Comparison of ENCODE assay signal across 8 cellular contexts in genomic region chr15:31393441-31394091, GRCh38.
A peak's percentile ranks its signal among the peaks of the same experiment; 100 is the strongest.
DNase-seq lines count a peak whose midpoint lies in the region; ATAC-seq, FAIRE-seq and TF ChIP-seq lines count a peak whose summit lies in the region.

No MANE protein-coding gene starts in this region.

- intact Hi-C loops in heart right ventricle (cut with DNase I): loop anchor here in 9 of 10 donors (2.0 to 10.0 kb wide), 8 partner anchors 41 to 179 kb away; partner anchors contain the start of gene KLF13 (in 5 of the 9)
- intact Hi-C loops in cardiac septum (cut with DNase I): loop anchor here (5.0 to 10.0 kb wide), 2 partner anchors 156 to 399 kb away; partner anchors contain the start of gene MTMR10
- intact Hi-C loops in activated CD8-positive, alpha-beta T cell treated with anti-CD3 and anti-CD28 coated beads for 36 hours (cut with micrococcal nuclease): no loop called here

- no peaks in the 10 kb centered on the region for H3K79me2 ChIP-seq in keratinocyte (ENCODE audit: control insufficient read depth, insufficient read depth, low read length)

- peaks cover 12% of the 10 kb centered on the region for H3K9me3 Mint-ChIP-seq in activated CD8-positive, alpha-beta T cell treated with anti-CD3 and anti-CD28 coated beads for 36 hours

- H3K36me3 ChIP-seq in heart right ventricle (no peaks in the 10 kb centered on the region), keratinocyte (ENCODE audit: control insufficient read depth in 2 of 2, extremely low read depth in 1 of 2, insufficient read depth in 2 of 2, low read length in 2 of 2) (no peaks in the 10 kb centered on the region), upper lobe of left lung (no peaks in the 10 kb centered on the region)

- no peak overlapping the region for H2AFZ ChIP-seq in keratinocyte (ENCODE audit: control insufficient read depth, low read length)

- no peak for TF ChIP-seq CTCF in heart right ventricle (IDR thresholded peaks at IDR 0.05)
- no peak for TF ChIP-seq CTCF in activated CD8-positive, alpha-beta T cell treated with anti-CD3 and anti-CD28 coated beads for 36 hours (IDR thresholded peaks at IDR 0.05)
- TF ChIP-seq CTCF in keratinocyte (optimal IDR thresholded peaks at IDR 0.05 in 1 of 3, IDR thresholded peaks at IDR 0.05 in 1 of 3, conservative IDR thresholded peaks at IDR 0.05 in 1 of 3; ENCODE audit: extremely low read depth in 1 of 3, insufficient read depth in 2 of 3, low read length in 3 of 3): no peak
- no peak for TF ChIP-seq CTCF in upper lobe of left lung (IDR thresholded peaks at IDR 0.05)

- H3K27ac ChIP-seq in heart right ventricle (peak overlapping the region in 7 of 10 donors; percentile 89 to 99 (median 98)), keratinocyte (ENCODE audit: control insufficient read depth, insufficient read depth, low read length) (no peak overlapping the region), upper lobe of left lung (peak overlapping the region; percentile 95 to 99 (median 98))

- H3K27me3 Mint-ChIP-seq in activated CD8-positive, alpha-beta T cell treated with anti-CD3 and anti-CD28 coated beads for 36 hours: no peaks in the 10 kb centered on the region

- peak; percentile 20 for FAIRE-seq in keratinocyte (lab: Jason Lieb, UNC)

- WGBS in heart right ventricle, 2 donors: 80 to 84% methylated on average over 21 of the region's 21 CpGs
- 70 to 71% methylated on average over 10 to 21 of the region's 21 CpGs for WGBS in upper lobe of left lung, 2 donors

- peaks cover 51% of the 10 kb centered on the region for H3K4me1 Mint-ChIP-seq in activated CD8-positive, alpha-beta T cell treated with anti-CD3 and anti-CD28 coated beads for 36 hours (ENCODE audit: low read depth)

- peaks cover 11 to 40% (median 31%) of the 10 kb centered on the region in 9 donors for H3K4me1 ChIP-seq in heart right ventricle
- H3K4me1 ChIP-seq in keratinocyte (ENCODE audit: control insufficient read depth, extremely low read depth, insufficient read depth, low read length): peaks cover 21% of the 10 kb centered on the region
- peaks cover 31 to 44% (median 36%) of the 10 kb centered on the region in 4 donors for H3K4me1 ChIP-seq in upper lobe of left lung

- H3K4me3 ChIP-seq in heart right ventricle: peak overlapping the region in 3 of 10 donors; percentile 63 to 74 (median 73)
- no peak overlapping the region for H3K4me3 ChIP-seq in keratinocyte (ENCODE audit: control insufficient read depth in 2 of 3, extremely low read depth in 1 of 3, insufficient read depth in 2 of 3, low read depth in 1 of 3, low read length in 3 of 3)
- H3K4me3 ChIP-seq in upper lobe of left lung: peak overlapping the region in 3 of 4 donors; percentile 65 to 70 (median 69)

- H3K9me1 ChIP-seq in keratinocyte (ENCODE audit: control insufficient read depth, extremely low read depth, insufficient read depth, low read length): no peaks in the 10 kb centered on the region

- H3K36me3 Mint-ChIP-seq in activated CD8-positive, alpha-beta T cell treated with anti-CD3 and anti-CD28 coated beads for 36 hours (ENCODE audit: low read depth): peaks cover 6% of the 10 kb centered on the region

- peak overlapping the region; percentile 71 for H3K27ac Mint-ChIP-seq in activated CD8-positive, alpha-beta T cell treated with anti-CD3 and anti-CD28 coated beads for 36 hours

- no peak for ATAC-seq in heart right ventricle
- no peak for ATAC-seq in activated CD8-positive, alpha-beta T cell treated with anti-CD3 and anti-CD28 coated beads for 36 hours
- ATAC-seq in upper lobe of left lung (ENCODE audit: low FRiP score in 2 of 2): peak in 1 of 2 donors; percentile 8
- ATAC-seq in HG02798 (IDR thresholded peaks at IDR 0.05; ENCODE audit: poor library complexity, unreplicated experiment): no peak

- DNase-seq in heart right ventricle (peak in 1 of 2 donors; percentile 15), cardiac septum (ENCODE audit: low spot score) (no peak), keratinocyte (ENCODE audit: low read depth, low spot score) (no peak), upper lobe of left lung (peak in 1 of 2 donors; percentile 82), HuH-7.5 (ENCODE audit: low spot score) (no peak), SKM-1 (lab: John Stamatoyannopoulos, UW; ENCODE audit: unreplicated experiment) (no peak)
- DNase-seq in activated CD8-positive, alpha-beta T cell treated with anti-CD3 and anti-CD28 coated beads for 36 hours: no peak

- POLR2A ChIA-PET in activated CD8-positive, alpha-beta T cell treated with anti-CD3 and anti-CD28 coated beads for 36 hours (lab: Charles Lee): interaction anchor here (2.2 kb wide), 1 partner anchor 42 kb away, joined by 15 read pairs; no protein-coding TSS in a partner anchor

- dilution Hi-C loops in keratinocyte (cut with MboI; ENCODE audit: extremely low pct_ligation_motif_present, low sequenced_read_pairs): no loop called here

- H3K9me3 ChIP-seq in heart right ventricle (peaks cover 0 to 14% (median 0%) of the 10 kb centered on the region in 11 donors), keratinocyte (ENCODE audit: control insufficient read depth, low read depth, low read length) (no peaks in the 10 kb centered on the region), upper lobe of left lung (no peaks in the 10 kb centered on the region)

- CTCF ChIA-PET in activated CD8-positive, alpha-beta T cell treated with anti-CD3 and anti-CD28 coated beads for 36 hours (lab: Charles Lee): interaction anchor here (0.6 to 2.0 kb wide), 2 partner anchors 12 to 36 kb away, joined by 3 to 6 read pairs; no protein-coding TSS in a partner anchor

- no peaks in the 10 kb centered on the region for H4K20me1 ChIP-seq in keratinocyte (ENCODE audit: control insufficient read depth, extremely low read depth, insufficient read depth, low read length)

- H3K4me2 ChIP-seq in keratinocyte (ENCODE audit: control insufficient read depth, extremely low read depth, insufficient read depth, low read depth, low read length): no peak overlapping the region

- H3K27me3 ChIP-seq in heart right ventricle (peaks cover 0 to 11% (median 0%) of the 10 kb centered on the region in 7 donors), keratinocyte (ENCODE audit: control insufficient read depth, extremely low read depth, insufficient read depth, low read length) (no peaks in the 10 kb centered on the region), upper lobe of left lung (no peaks in the 10 kb centered on the region)

- no peak overlapping the region for H3K9ac ChIP-seq in keratinocyte (ENCODE audit: control insufficient read depth, extremely low read depth, insufficient read depth, low read length)

- peak in 1 of 4 donors; percentile 5 for TF ChIP-seq POLR2A in upper lobe of left lung (IDR thresholded peaks at IDR 0.05)

- TF ChIP-seq EP300 in upper lobe of left lung (IDR thresholded peaks at IDR 0.05): no peak

- peak overlapping the region; percentile 86 for H3K4me3 Mint-ChIP-seq in activated CD8-positive, alpha-beta T cell treated with anti-CD3 and anti-CD28 coated beads for 36 hours

Comparison
In these comparisons a context has a peak if more than half of its experiments do, and no peak if none do; other contexts are left out.
1. H3K4me3 ChIP-seq: peak in upper lobe of left lung (3 of 4); none in keratinocyte (0 of 3).